In genomic region chr11:25838918-25839611, GRCh38 we compare ENCODE assay signal across 16 cellular contexts.
DNase-seq lines count a peak whose midpoint lies in the region; TF ChIP-seq lines count a peak whose summit lies in the region.
"Had no signal": no experiment of that assay in that cellular context is flagged by ENCODE, and none has a peak within 500 bp of the region (broad histone marks: within the 10 kb centered on the region; RNA-seq: fewer than 3 reads in every experiment).

No MANE protein-coding gene starts in this region.

- no peaks in the 10 kb centered on the region for H3K4me1 ChIP-seq in OCI-LY3 (ENCODE audit: low read length)
- H3K4me1 ChIP-seq: psoas muscle, spleen had no signal

- H3K79me2 ChIP-seq in OCI-LY3 (ENCODE audit: low read length): no peaks in the 10 kb centered on the region

- peak; percentile 5 for DNase-seq in H7
- no peak for DNase-seq in epithelial cell of proximal tubule (ENCODE audit: low read depth)
- DNase-seq in retinal pigment epithelial cell (ENCODE audit: low read depth): no peak
- DNase-seq in D341Med (ENCODE audit: low spot score): no peak
- no peak for DNase-seq in NCI-H82 (lab: John Stamatoyannopoulos, UW)
- DNase-seq in NCI-H1048 (lab: John Stamatoyannopoulos, UW): no peak
- DNase-seq: activated CD4-positive, alpha-beta T cell treated with anti-CD3 and anti-CD28 coated beads, Interleukin-2, amount 10 ng/mL, durations not matched to agents 24 days and 14 days; activated naive CD4-positive, alpha-beta T cell treated with anti-CD3 and anti-CD28 coated beads, Interleukin-2, amount 10 ng/mL, durations not matched to agents 7 days and 5 days; KBM-7; midbrain; NCI-H1092; PC-9; psoas muscle; spleen; stimulated activated CD8-positive, alpha-beta memory T cell treated with anti-CD3 and anti-CD28 coated beads, Interleukin-4, amount 100 ng/mL, for 48 hours had no signal

- 0 out of 2 replicates have a peak, but pooled peaks have one; percentile 7 for TF ChIP-seq CTCF in OCI-LY3 (IDR thresholded peaks at IDR 0.05; ENCODE audit: low read depth, low read length)
- peak; percentile 32 for TF ChIP-seq CTCF in epithelial cell of proximal tubule (conservative IDR thresholded peaks at IDR 0.05; ENCODE audit: low read depth, low read length)
- peak; percentile 3 for TF ChIP-seq CTCF in retinal pigment epithelial cell (conservative IDR thresholded peaks at IDR 0.05; ENCODE audit: low read depth, low read length)

- H3K9me3 ChIP-seq in OCI-LY3 (ENCODE audit: insufficient read depth, low read length): no peaks in the 10 kb centered on the region
- H3K9me3 ChIP-seq: psoas muscle had no signal

- no peak overlapping the region for H3K9ac ChIP-seq in OCI-LY3 (ENCODE audit: low read length)

- H3K36me3 ChIP-seq in H7 (replicated peaks; ENCODE audit: control insufficient read depth, insufficient read depth, low read length): no peaks in the 10 kb centered on the region
- no peaks in the 10 kb centered on the region for H3K36me3 ChIP-seq in OCI-LY3 (replicated peaks; ENCODE audit: low read depth, low read length)
- H3K36me3 ChIP-seq: spleen had no signal

- H4K20me1 ChIP-seq in OCI-LY3 (ENCODE audit: insufficient read depth, low read length): no peaks in the 10 kb centered on the region

- H3K4me3 ChIP-seq in H7 (ENCODE audit: insufficient read depth, low read depth, low read length) (no peak overlapping the region), OCI-LY3 (ENCODE audit: low read length) (no peak overlapping the region), epithelial cell of proximal tubule (ENCODE audit: low read depth, low read length) (no peak overlapping the region), retinal pigment epithelial cell (ENCODE audit: low read length) (no peak overlapping the region)
- H3K4me3 ChIP-seq: PC-9, psoas muscle, spleen had no signal

- H3K4me2 ChIP-seq in OCI-LY3 (ENCODE audit: low read length): no peak overlapping the region
- H3K4me2 ChIP-seq: PC-9 had no signal

- H3K27ac ChIP-seq in OCI-LY3 (ENCODE audit: low read length): no peak overlapping the region
- H3K27ac ChIP-seq: PC-9, psoas muscle, spleen had no signal

- no peaks in the 10 kb centered on the region for H3K27me3 ChIP-seq in H7 (ENCODE audit: control insufficient read depth, insufficient read depth, low read length)
- H3K27me3 ChIP-seq in OCI-LY3 (ENCODE audit: low read depth, low read length): no peaks in the 10 kb centered on the region
- H3K27me3 ChIP-seq: spleen had no signal

- no peak overlapping the region for H2AFZ ChIP-seq in OCI-LY3 (ENCODE audit: low read depth, low read length)
- H2AFZ ChIP-seq: PC-9 had no signal
